33 cellular contexts compared by ENCODE assay signal in genomic region chr12:130934753-130935152, GRCh38. TPM values are rescaled to one million over a fixed set of nuclear protein-coding genes. Genes with fewer than 3 reads are reported as not detected.
"Had no signal": no experiment of that assay in that cellular context is flagged by ENCODE, and none has a peak within 500 bp of the region (broad histone marks: within the 10 kb centered on the region; RNA-seq: fewer than 3 reads in every experiment).

No MANE protein-coding gene starts in this region.

- H3K27ac ChIP-seq: ascending aorta, cardiac muscle cell, VCaP had no signal

- H3K27ac Mint-ChIP-seq: activated B cell treated with CpG ODN at 0.5 μM for 24 hours; activated CD4-positive, alpha-beta memory T cell treated with anti-CD3 and anti-CD28 coated beads for 36 hours; activated CD4-positive, alpha-beta T cell treated with anti-CD3 and anti-CD28 coated beads, Interleukin-2, amount 10 ng/mL, durations not matched to agents 24 days and 14 days; activated CD8-positive, alpha-beta T cell treated with anti-CD3 and anti-CD28 coated beads for 36 hours; activated naive CD4-positive, alpha-beta T cell treated with anti-CD3 and anti-CD28 coated beads, Interleukin-2, amount 10 ng/mL, durations not matched to agents 7 days and 5 days; activated naive CD4-positive, alpha-beta T cell treated with anti-CD3 and anti-CD28 coated beads, Interleukin-2, amount 50 U/mL, for 24 hours; activated naive CD8-positive, alpha-beta T cell; activated naive CD8-positive, alpha-beta T cell treated with anti-CD3 and anti-CD28 coated beads, Interleukin-2, amount 10 ng/mL, durations not matched to agents 7 days and 5 days; activated naive CD8-positive, alpha-beta T cell treated with anti-CD3 and anti-CD28 coated beads, Interleukin-2, amount 50 U/mL, for 24 hours; activated T-cell treated with anti-CD3 and anti-CD28 coated beads, Interleukin-2, amount 50 U/mL, for 24 hours; activated T-helper 2 cell treated with anti-CD3 and anti-CD28 coated beads, Interferon-gamma antibody, Interleukin-2, Interleukin-4, amounts not matched to agents 10 μg/mL and 5 μg/mL and 100 μg/mL, durations not matched to agents 14 hours and 24 hours and 36 hours; brain; T-cell; T-helper 2 cell treated with Interferon-gamma antibody and Interleukin-4, amounts not matched to agents 5 μg/mL and 100 μg/mL, for 36 hours had no signal

- DNase-seq: activated B cell treated with CpG ODN at 0.5 μM for 24 hours; activated CD4-positive, alpha-beta memory T cell treated with anti-CD3 and anti-CD28 coated beads for 36 hours; activated CD4-positive, alpha-beta T cell treated with anti-CD3 and anti-CD28 coated beads for 4 hours; activated CD4-positive, alpha-beta T cell treated with anti-CD3 and anti-CD28 coated beads, Interleukin-2, amount 10 ng/mL, durations not matched to agents 24 days and 14 days; activated CD4-positive, alpha-beta T cell treated with anti-CD3 and anti-CD28 coated beads, Interleukin-2, amount 50 U/mL, for 1 hour; activated CD4-positive, alpha-beta T cell treated with anti-CD3 and anti-CD28 coated beads, Interleukin-2, amount 50 U/mL, for 4 hours; activated CD4-positive, CD25-positive, alpha-beta regulatory T cell treated with anti-CD3 and anti-CD28 coated beads, Interleukin-2, amount 50 U/mL, for 72 hours; activated CD8-positive, alpha-beta T cell treated with anti-CD3 and anti-CD28 coated beads for 36 hours; activated effector memory CD4-positive, alpha-beta T cell treated with Interleukin-2 at 50 U/mL for 16 hours; activated gamma-delta T cell; activated naive CD4-positive, alpha-beta T cell treated with anti-CD3 and anti-CD28 coated beads, Interleukin-2, amount 10 ng/mL, durations not matched to agents 7 days and 5 days; activated naive CD4-positive, alpha-beta T cell treated with Interleukin-2 at 50 U/mL for 16 hours; activated naive CD8-positive, alpha-beta T cell treated with anti-CD3 and anti-CD28 coated beads, Interleukin-2, amount 10 ng/mL, durations not matched to agents 7 days and 5 days; activated naive CD8-positive, alpha-beta T cell treated with anti-CD3 and anti-CD28 coated beads, Interleukin-2, amount 50 U/mL, for 24 hours; activated T-cell treated with anti-CD3 and anti-CD28 coated beads, Interleukin-2, amount 50 U/mL, for 24 hours; activated T-cell treated with anti-CD3 and anti-CD28 coated beads, Interleukin-2, amount 50 U/mL, for 48 hours; amygdala; anterior cingulate cortex; caudate nucleus; cerebellar nuclear complex; T-cell; T-helper 2 cell; T-helper 9 cell had no signal

- H3K9me3 ChIP-seq: ascending aorta had no signal

- H3K36me3 Mint-ChIP-seq: activated CD4-positive, alpha-beta memory T cell treated with anti-CD3 and anti-CD28 coated beads for 36 hours; activated naive CD4-positive, alpha-beta T cell treated with anti-CD3 and anti-CD28 coated beads, Interleukin-2, amount 10 ng/mL, durations not matched to agents 7 days and 5 days; activated naive CD8-positive, alpha-beta T cell treated with anti-CD3 and anti-CD28 coated beads, Interleukin-2, amount 10 ng/mL, durations not matched to agents 7 days and 5 days; brain had no signal

- H3K4me1 ChIP-seq: ascending aorta had no signal

- H3K36me3 ChIP-seq: ascending aorta, cardiac muscle cell had no signal

- H3K4me3 ChIP-seq: ascending aorta, cardiac muscle cell had no signal

- ATAC-seq: activated CD8-positive, alpha-beta T cell treated with anti-CD3 and anti-CD28 coated beads for 36 hours; activated naive CD8-positive, alpha-beta T cell treated with anti-CD3 and anti-CD28 coated beads, Interleukin-2, amount 50 U/mL, for 24 hours; T-cell had no signal

- H3K4me3 Mint-ChIP-seq: activated B cell treated with CpG ODN at 0.5 μM for 24 hours; activated CD4-positive, alpha-beta memory T cell treated with anti-CD3 and anti-CD28 coated beads for 36 hours; activated CD4-positive, alpha-beta T cell treated with anti-CD3 and anti-CD28 coated beads, Interleukin-2, amount 10 ng/mL, durations not matched to agents 24 days and 14 days; activated CD8-positive, alpha-beta T cell treated with anti-CD3 and anti-CD28 coated beads for 36 hours; activated naive CD4-positive, alpha-beta T cell treated with anti-CD3 and anti-CD28 coated beads, Interleukin-2, amount 10 ng/mL, durations not matched to agents 7 days and 5 days; activated naive CD4-positive, alpha-beta T cell treated with anti-CD3 and anti-CD28 coated beads, Interleukin-2, amount 50 U/mL, for 24 hours; activated naive CD8-positive, alpha-beta T cell; activated naive CD8-positive, alpha-beta T cell treated with anti-CD3 and anti-CD28 coated beads, Interleukin-2, amount 10 ng/mL, durations not matched to agents 7 days and 5 days; activated naive CD8-positive, alpha-beta T cell treated with anti-CD3 and anti-CD28 coated beads, Interleukin-2, amount 50 U/mL, for 24 hours; activated T-cell treated with anti-CD3 and anti-CD28 coated beads, Interleukin-2, amount 50 U/mL, for 24 hours; brain; central memory CD8-positive, alpha-beta T cell; T-cell; T-helper 2 cell treated with Interferon-gamma antibody and Interleukin-4, amounts not matched to agents 5 μg/mL and 100 μg/mL, for 36 hours had no signal

- H3K9me3 Mint-ChIP-seq: activated CD4-positive, alpha-beta T cell treated with anti-CD3 and anti-CD28 coated beads, Interleukin-2, amount 10 ng/mL, durations not matched to agents 24 days and 14 days; activated naive CD8-positive, alpha-beta T cell treated with anti-CD3 and anti-CD28 coated beads, Interleukin-2, amount 50 U/mL, for 24 hours; central memory CD8-positive, alpha-beta T cell had no signal

- H3K4me1 Mint-ChIP-seq: activated B cell treated with CpG ODN at 0.5 μM for 24 hours; activated CD4-positive, alpha-beta T cell treated with anti-CD3 and anti-CD28 coated beads, Interleukin-2, amount 10 ng/mL, durations not matched to agents 24 days and 14 days; activated naive CD4-positive, alpha-beta T cell treated with anti-CD3 and anti-CD28 coated beads, Interleukin-2, amount 10 ng/mL, durations not matched to agents 7 days and 5 days; activated naive CD4-positive, alpha-beta T cell treated with anti-CD3 and anti-CD28 coated beads, Interleukin-2, amount 50 U/mL, for 24 hours; activated naive CD8-positive, alpha-beta T cell treated with anti-CD3 and anti-CD28 coated beads, Interleukin-2, amount 50 U/mL, for 24 hours; central memory CD8-positive, alpha-beta T cell; T-cell had no signal

RNA-seq across cellular contexts. Expression of gene ADGRD1, which starts 19.0 kb away (rescaled TPM):
- total RNA-seq: activated naive CD8-positive, alpha-beta T cell treated with anti-CD3 and anti-CD28 coated beads, Interleukin-2, amount 10 ng/mL, durations not matched to agents 7 days and 5 days; bronchial epithelial cell had no signal
